ENCODE assay signal across 24 cellular contexts in genomic region chr11:105897161-105897560, GRCh38.
"Had no signal": no experiment of that assay in that cellular context is flagged by ENCODE, and none has a peak within 500 bp of the region (broad histone marks: within the 10 kb centered on the region; RNA-seq: fewer than 3 reads in every experiment).

No MANE protein-coding gene starts in this region.

- H3K9me3 ChIP-seq: MG63, SK-N-SH had no signal

- H3K4me3 ChIP-seq: MG63 had no signal

- FAIRE-seq: HTR-8/SVneo had no signal

- H3K36me3 ChIP-seq: MG63 had no signal

- H3K27ac ChIP-seq: HL-60, RWPE1 had no signal

- ATAC-seq: Panc1, PC-3, T-cell had no signal

- H3K27me3 ChIP-seq: MG63 had no signal

- DNase-seq: Karpas-422, KG1, MG63, NCI-H1092, NCI-H1105 treated with DMSO at 0.1 percent for 48 hours, NCI-H1417 treated with DMSO at 0.1 percent for 48 hours, NCI-H146, NCI-H1694 treated with DMSO at 0.1 percent for 48 hours, NCI-H1930, NCI-H2081, NCI-H2107, NCI-H2227 treated with DMSO at 0.1 percent for 48 hours, NCI-H524, NCI-H526 treated with DMSO at 0.1 percent for 48 hours, NCI-H748 treated with DMSO at 0.1 percent for 48 hours, PC-3, SHP77, SK-N-SH, SW 1271, T-cell had no signal
